11 cellular contexts compared by ENCODE assay signal in the genomic region with DNA sequence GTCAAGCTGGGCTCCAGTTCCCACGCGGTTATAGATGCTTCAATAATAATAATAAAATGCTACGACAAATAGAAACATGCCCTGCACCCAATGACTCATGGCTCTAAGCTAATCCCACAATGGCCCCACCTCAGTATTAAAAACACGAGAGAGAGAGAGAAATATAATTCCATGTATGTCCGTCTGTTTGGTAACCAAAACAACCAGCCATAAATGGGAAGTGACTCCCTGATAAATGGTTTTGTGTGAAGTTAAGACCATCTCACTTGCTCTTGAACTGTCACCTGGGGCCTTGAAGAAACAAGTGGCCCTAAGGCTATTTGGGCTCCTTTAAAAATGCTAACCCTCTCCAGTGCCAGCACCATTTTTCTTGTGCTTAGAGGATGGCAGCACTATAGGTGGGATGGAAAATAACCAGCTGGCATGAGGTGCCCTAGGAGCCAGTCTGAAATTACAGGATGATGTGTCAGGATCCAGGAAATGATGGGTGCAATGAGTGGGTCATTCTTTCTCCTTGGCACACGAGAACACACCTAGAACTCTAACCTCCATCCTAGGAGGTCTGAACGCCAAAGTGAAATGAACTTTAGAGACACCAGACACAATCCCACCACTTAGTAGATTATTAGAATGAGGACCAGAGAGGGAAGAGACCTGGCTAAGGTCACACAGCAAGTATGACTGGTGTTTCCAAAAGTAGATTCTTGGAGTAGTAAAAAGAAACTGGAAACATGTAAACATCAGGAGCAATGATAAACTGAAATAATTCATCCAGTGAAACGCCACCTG. TPM values are rescaled to one million over a fixed set of nuclear protein-coding genes. Genes with fewer than 3 reads are reported as not detected.
DNase-seq lines count a peak whose midpoint lies in the region; ATAC-seq and TF ChIP-seq lines count a peak whose summit lies in the region.
"Had no signal": no experiment of that assay in that cellular context is flagged by ENCODE, and none has a peak within 500 bp of the region (broad histone marks: within the 10 kb centered on the region; RNA-seq: fewer than 3 reads in every experiment).

No MANE protein-coding gene starts in this region.

- ATAC-seq in GM19395 (IDR thresholded peaks at IDR 0.05; ENCODE audit: unreplicated experiment) = peak; percentile 39
- ATAC-seq in HG02943 (IDR thresholded peaks at IDR 0.05; ENCODE audit: low read depth, unreplicated experiment) = peak; percentile 17
- ATAC-seq in left lobe of liver = no peak

- CTCF ChIA-PET in RWPE1 (lab: Yijun Ruan, JAX) = interaction anchor here (0.6 to 1.4 kb wide), 5 partner anchors 9 to 324 kb away, joined by 3 to 4 read pairs (median 3); no protein-coding TSS in a partner anchor

- no peaks in the 10 kb centered on the region for H3K27me3 ChIP-seq in ACC112 (ENCODE audit: insufficient read depth, low read length)
- H3K27me3 ChIP-seq: vagina had no signal

- TF ChIP-seq CTCF in RWPE1 (conservative IDR thresholded peaks at IDR 0.05; ENCODE audit: low read depth) = no peak

- peak overlapping the region; percentile 58; the same call in 1 of the 2 replicates for H3K27ac ChIP-seq in ACC112 (ENCODE audit: low read depth, low read length)
- H3K27ac ChIP-seq in RWPE1 = peak overlapping the region; percentile 84
- H3K27ac ChIP-seq: vagina had no signal

- DNase-seq in RWPE1 (ENCODE audit: low spot score) (peak; percentile 76), cortex of kidney (lab: John Stamatoyannopoulos, UW) (no peak), NCI-H82 treated with DMSO at 0.1 percent for 48 hours (lab: John Stamatoyannopoulos, UW; ENCODE audit: unreplicated experiment) (no peak), SK-N-DZ (ENCODE audit: low spot score) (no peak), left lobe of liver (ENCODE audit: low spot score) (no peak)
- DNase-seq: central memory CD4-positive, alpha-beta T cell; NCI-H524 had no signal

- no peak overlapping the region for H3K4me3 ChIP-seq in ACC112 (ENCODE audit: low read depth, low read length)
- H3K4me3 ChIP-seq: vagina had no signal

- POLR2A ChIA-PET in RWPE1 (lab: Yijun Ruan, JAX; ENCODE audit: low non-redundant PET) = no interaction called here

- no peak overlapping the region for H2AFZ ChIP-seq in ACC112 (ENCODE audit: low read length, unreplicated experiment)

- no peaks in the 10 kb centered on the region for H3K36me3 ChIP-seq in ACC112 (ENCODE audit: insufficient read depth, low read length)
- H3K36me3 ChIP-seq: vagina had no signal

- no peaks in the 10 kb centered on the region for H3K79me2 ChIP-seq in ACC112 (ENCODE audit: control insufficient read depth, insufficient read depth, low read length, unreplicated experiment)

- peaks cover 55% of the 10 kb centered on the region for H3K4me1 ChIP-seq in ACC112 (ENCODE audit: control insufficient read depth, insufficient read depth, low read length, unreplicated experiment)
- H3K4me1 ChIP-seq: vagina had no signal

RNA-seq across cellular contexts. Expression of a gene that starts 35.7 kb away (rescaled TPM):
- 0.03 and 0.13 TPM in 2 replicates for polyA plus RNA-seq in SK-N-DZ (2014; cell fraction: cytosol; rRNA removed)
- not detected in 2 replicates for polyA plus RNA-seq in SK-N-DZ (2014; cell fraction: nucleus; rRNA removed)
- total RNA-seq in left lobe of liver = 1.6 TPM
